In the genomic region with DNA sequence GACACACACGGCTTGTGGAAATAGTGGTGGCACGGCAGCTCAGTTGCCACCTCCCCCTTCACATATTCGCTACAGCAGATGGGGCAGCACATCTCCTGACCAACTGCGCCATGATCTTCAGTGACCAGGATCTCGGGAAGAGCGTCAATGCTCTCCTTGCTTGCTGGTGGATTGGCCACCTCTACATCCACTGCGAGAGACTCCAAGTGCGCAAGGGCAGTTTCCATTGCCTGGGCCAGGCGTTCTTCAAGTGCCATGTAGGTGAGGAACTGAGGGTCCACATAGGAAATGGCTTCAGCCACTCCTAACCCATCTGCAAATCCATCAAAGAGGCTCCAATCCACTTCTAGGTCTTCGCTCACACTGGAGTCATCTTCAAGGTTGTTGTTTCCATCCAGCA, we compare ENCODE assay signal across 29 cellular contexts.
"Had no signal": no experiment of that assay in that cellular context is flagged by ENCODE, and none has a peak within 500 bp of the region (broad histone marks: within the 10 kb centered on the region; RNA-seq: fewer than 3 reads in every experiment).

No MANE protein-coding gene starts in this region.

- H3K4me3 Mint-ChIP-seq: activated B cell treated with CpG ODN at 0.5 μM for 24 hours; activated CD4-positive, alpha-beta T cell treated with anti-CD3 and anti-CD28 coated beads, Interleukin-2, amount 10 ng/mL, durations not matched to agents 24 days and 14 days; activated naive CD4-positive, alpha-beta T cell treated with anti-CD3 and anti-CD28 coated beads for 36 hours; activated naive CD8-positive, alpha-beta T cell; activated T-helper 17 cell treated with anti-CD3 and anti-CD28 coated beads, Interleukin-2, amount 50 U/mL, for 72 hours; T-cell had no signal

- H3K9me3 Mint-ChIP-seq: activated B cell treated with CpG ODN at 0.5 μM for 24 hours; activated CD4-positive, alpha-beta T cell treated with anti-CD3 and anti-CD28 coated beads, Interleukin-2, amount 10 ng/mL, durations not matched to agents 24 days and 14 days; activated naive CD4-positive, alpha-beta T cell treated with anti-CD3 and anti-CD28 coated beads for 36 hours; activated T-helper 17 cell treated with anti-CD3 and anti-CD28 coated beads, Interleukin-2, amount 50 U/mL, for 72 hours; T-cell had no signal

- H3K36me3 ChIP-seq: adrenal gland had no signal

- H3K4me3 ChIP-seq: adrenal gland, SK-N-MC had no signal

- H3K27me3 Mint-ChIP-seq: activated B cell treated with CpG ODN at 0.5 μM for 24 hours; activated CD4-positive, alpha-beta T cell treated with anti-CD3 and anti-CD28 coated beads, Interleukin-2, amount 10 ng/mL, durations not matched to agents 24 days and 14 days; activated naive CD8-positive, alpha-beta T cell; activated T-helper 17 cell treated with anti-CD3 and anti-CD28 coated beads, Interleukin-2, amount 50 U/mL, for 72 hours had no signal

- H3K27ac Mint-ChIP-seq: activated B cell treated with CpG ODN at 0.5 μM for 24 hours; activated CD4-positive, alpha-beta T cell treated with anti-CD3 and anti-CD28 coated beads, Interleukin-2, amount 10 ng/mL, durations not matched to agents 24 days and 14 days; activated naive CD4-positive, alpha-beta T cell treated with anti-CD3 and anti-CD28 coated beads for 36 hours; activated T-helper 17 cell treated with anti-CD3 and anti-CD28 coated beads, Interleukin-2, amount 50 U/mL, for 72 hours had no signal

- DNase-seq: activated B cell treated with CpG ODN at 0.5 μM for 24 hours; activated CD4-positive, alpha-beta T cell treated with anti-CD3 and anti-CD28 coated beads for 1 hour; activated CD4-positive, alpha-beta T cell treated with anti-CD3 and anti-CD28 coated beads, Interleukin-2, amount 10 ng/mL, durations not matched to agents 24 days and 14 days; activated CD4-positive, alpha-beta T cell treated with anti-CD3 and anti-CD28 coated beads, Interleukin-2, amount 50 U/mL, for 48 hours; activated gamma-delta T cell; activated naive CD4-positive, alpha-beta T cell treated with anti-CD3 and anti-CD28 coated beads for 36 hours; activated T-cell treated with anti-CD3 and anti-CD28 coated beads for 4 hours; activated T-cell treated with anti-CD3 and anti-CD28 coated beads, Interleukin-2, amount 50 U/mL, for 48 hours; adrenal gland; anterior cingulate cortex; Kasumi-1; KBM-7; NCI-H1092; NCI-H1417 treated with DMSO at 0.1 percent for 48 hours; NCI-H1694; NCI-H2029; NCI-H2107; NCI-H2171 treated with DMSO at 0.1 percent for 48 hours; NCI-H226; NCI-H510A; NCI-H526 treated with DMSO at 0.1 percent for 48 hours; NCI-H82; T-cell; T-helper 2 cell; T1000 had no signal

- ATAC-seq: activated T-helper 17 cell treated with anti-CD3 and anti-CD28 coated beads, Interleukin-2, amount 50 U/mL, for 72 hours; T-cell had no signal

- FAIRE-seq: TTC549 had no signal

- H3K36me3 Mint-ChIP-seq: activated naive CD8-positive, alpha-beta T cell had no signal
